8 cellular contexts compared by ENCODE assay signal in genomic region chr11:62804310-62805043, GRCh38. TPM values are rescaled to one million over a fixed set of nuclear protein-coding genes. Genes with fewer than 3 reads are reported as not detected.
DNase-seq lines count a peak whose midpoint lies in the region; ATAC-seq and TF ChIP-seq lines count a peak whose summit lies in the region.

No MANE protein-coding gene starts in this region.

- no peaks in the 10 kb centered on the region for H3K27me3 Mint-ChIP-seq in activated B cell treated with CpG ODN at 0.5 μM for 24 hours

- TF ChIP-seq POLR2A in prostate gland (IDR thresholded peaks at IDR 0.05), result no peak

- no peak for TF ChIP-seq CTCF in activated B cell treated with CpG ODN at 0.5 μM for 24 hours (IDR thresholded peaks at IDR 0.05)
- TF ChIP-seq CTCF in prostate gland (IDR thresholded peaks at IDR 0.05), result no peak

- H3K4me3 ChIP-seq in prostate gland, result peak overlapping the region; percentile 83 to 88

- CTCF ChIA-PET in activated B cell treated with CpG ODN at 0.5 μM for 24 hours (lab: Charles Lee), result no interaction called here

- H3K4me1 ChIP-seq in ES-I3 (ENCODE audit: insufficient read depth, low read length), result peaks cover 16% of the 10 kb centered on the region; the same call in 1 of the 2 replicates
- peaks cover 5% of the 10 kb centered on the region for H3K4me1 ChIP-seq in prostate gland (replicated peaks)

- peak overlapping the region; percentile 90 for H3K9ac ChIP-seq in ES-I3 (ENCODE audit: low read depth, low read length)

- peak; percentile 10 for ATAC-seq in HG02884 (IDR thresholded peaks at IDR 0.05; ENCODE audit: unreplicated experiment)
- no peak for ATAC-seq in activated B cell treated with CpG ODN at 0.5 μM for 24 hours (ENCODE audit: low read depth)
- no peak for ATAC-seq in GM18520 (IDR thresholded peaks at IDR 0.05; ENCODE audit: unreplicated experiment)

- peak overlapping the region; percentile 77 to 84 for H3K27ac ChIP-seq in prostate gland

- POLR2A ChIA-PET in activated B cell treated with CpG ODN at 0.5 μM for 24 hours (lab: Charles Lee), result interaction anchor here (0.6 to 5.5 kb wide), 14 partner anchors 10 to 140 kb away, joined by 3 to 123 read pairs (median 8); partner anchors contain the start of genes C11orf98, CSKMT, HNRNPUL2 and POLR2G

- intact Hi-C loops in activated B cell treated with CpG ODN at 0.5 μM for 24 hours (cut with micrococcal nuclease), result loop anchor here (1.0 to 2.0 kb wide), 9 partner anchors 12 to 76 kb away; partner anchors contain the start of genes POLR2G, SLC3A2, TAF6L and TMEM179B
- intact Hi-C loops in prostate gland (cut with DNase I), result no loop called here

- H3K9me3 ChIP-seq in ES-I3 (ENCODE audit: control insufficient read depth, insufficient read depth, low read length) (no peaks in the 10 kb centered on the region), prostate gland (no peaks in the 10 kb centered on the region)

- peaks cover 46% of the 10 kb centered on the region for H3K36me3 Mint-ChIP-seq in activated B cell treated with CpG ODN at 0.5 μM for 24 hours (ENCODE audit: low read depth)

- peak overlapping the region; percentile 96 for H3K4me3 Mint-ChIP-seq in activated B cell treated with CpG ODN at 0.5 μM for 24 hours

- 2% methylated on average over 14 of the region's 14 CpGs for WGBS in prostate gland

- H3K4me1 Mint-ChIP-seq in activated B cell treated with CpG ODN at 0.5 μM for 24 hours, result peaks cover 36% of the 10 kb centered on the region

- peak overlapping the region; percentile 86 for H3K27ac Mint-ChIP-seq in activated B cell treated with CpG ODN at 0.5 μM for 24 hours

- H3K36me3 ChIP-seq in ES-I3 (ENCODE audit: insufficient read depth, low read length) (peaks cover 14% of the 10 kb centered on the region), prostate gland (peaks cover 5 to 22% of the 10 kb centered on the region in 2 donors)

- H3K9me3 Mint-ChIP-seq in activated B cell treated with CpG ODN at 0.5 μM for 24 hours, result no peaks in the 10 kb centered on the region

- DNase-seq in activated B cell treated with CpG ODN at 0.5 μM for 24 hours (no peak), foreskin melanocyte (peak; percentile 49), prostate gland (ENCODE audit: low spot score) (no peak), ecto neural progenitor cell (ENCODE audit: low spot score) (no peak), NCI-H510A (lab: John Stamatoyannopoulos, UW) (no peak)

- no peaks in the 10 kb centered on the region for H3K27me3 ChIP-seq in prostate gland (replicated peaks; ENCODE audit: insufficient read depth)

RNA-seq across cellular contexts. Expression of gene NXF1, which starts 0.8 kb away (rescaled TPM):
- total RNA-seq in activated B cell treated with CpG ODN at 0.5 μM for 24 hours (89.1 and 91.6 TPM in 2 replicates), prostate gland (10 to 100 TPM; 75.6 to 98.2 TPM)

RNA-seq across cellular contexts. Expression of gene TMEM223, which starts 12.7 kb away (rescaled TPM):
- total RNA-seq in activated B cell treated with CpG ODN at 0.5 μM for 24 hours, result 13.0 and 15.0 TPM in 2 replicates
- 10 to 100 TPM; 35.8 to 73.6 TPM for total RNA-seq in prostate gland

RNA-seq across cellular contexts. Expression of gene TMEM179B, which starts 17.3 kb away (rescaled TPM):
- total RNA-seq in activated B cell treated with CpG ODN at 0.5 μM for 24 hours (34.9 and 47.7 TPM in 2 replicates), prostate gland (100 to 1,000 TPM; 139 to 200 TPM)

RNA-seq across cellular contexts. Expression of gene STX5, which starts 27.4 kb away (rescaled TPM):
- total RNA-seq in activated B cell treated with CpG ODN at 0.5 μM for 24 hours, result 58.4 and 71.5 TPM in 2 replicates
- 10 to 100 TPM; 34.5 to 57.5 TPM for total RNA-seq in prostate gland

RNA-seq across cellular contexts. Expression of gene TEX54, which starts 28.2 kb away (rescaled TPM):
- total RNA-seq in activated B cell treated with CpG ODN at 0.5 μM for 24 hours, result 0.55 TPM in 1 of 2 replicates, not detected in the other
- not detected for total RNA-seq in prostate gland
